Comparison of ENCODE assay signal across 8 cellular contexts in the genomic region with DNA sequence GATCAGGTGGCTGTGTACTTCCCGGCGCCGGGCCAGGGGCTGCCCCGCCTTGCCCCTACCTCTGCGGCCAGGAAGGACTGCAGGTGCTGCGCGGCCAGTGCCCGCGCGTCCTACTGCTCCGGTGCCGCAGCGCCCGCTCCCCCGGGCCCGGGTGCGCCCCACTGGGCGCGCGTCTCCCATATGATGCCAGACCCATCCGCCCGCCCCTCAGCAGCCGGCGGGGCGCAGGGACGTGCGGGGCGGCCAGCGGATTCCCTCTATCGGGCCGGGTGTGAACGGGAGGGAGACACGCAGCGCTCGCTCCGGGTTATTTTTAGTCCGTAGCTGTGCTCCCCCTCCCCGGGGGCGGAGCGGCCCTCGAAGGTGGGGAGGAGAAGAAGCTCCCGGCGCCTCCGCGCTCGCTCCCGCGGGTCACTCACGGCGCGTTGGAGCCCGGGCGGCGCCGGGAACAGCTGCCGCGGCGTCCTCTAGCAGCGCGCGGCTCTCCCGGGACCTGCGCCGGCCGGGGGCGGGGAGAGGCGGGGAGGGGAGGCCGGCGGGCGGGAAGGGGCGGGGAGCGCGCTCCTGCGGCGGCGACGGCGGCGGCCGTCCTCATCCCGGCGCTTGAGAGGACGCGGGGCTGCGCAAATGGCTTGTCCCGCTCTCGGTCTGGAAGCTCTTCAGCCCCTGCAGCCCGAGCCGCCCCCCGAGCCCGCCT.
DNase-seq lines count a peak whose midpoint lies in the region; ATAC-seq and TF ChIP-seq lines count a peak whose summit lies in the region.

No MANE protein-coding gene starts in this region.

- no peaks in the 10 kb centered on the region for H3K9me3 ChIP-seq in right cardiac atrium (ENCODE audit: control insufficient read depth, low read length)
- H3K9me3 ChIP-seq in psoas muscle = no peaks in the 10 kb centered on the region

- intact Hi-C loops in right cardiac atrium (cut with DNase I) (loop anchor here in 3 of 4 donors (5.0 to 10.0 kb wide), 5 partner anchors 62 to 177 kb away; a partner anchor contains a TSS), psoas muscle (cut with DNase I) (loop anchor here (2.0 to 10.0 kb wide), 3 partner anchors 58 to 284 kb away; no protein-coding TSS in a partner anchor)

- TF ChIP-seq CTCF in GM13976 (IDR thresholded peaks at IDR 0.05; ENCODE audit: borderline replicate concordance, control extremely low read depth, extremely low read depth, insufficient read depth, missing control alignments) (no peak), psoas muscle (IDR thresholded peaks at IDR 0.05) (no peak)

- in situ Hi-C loops in GM13976 (cut with MboI; ENCODE audit: low sequenced_read_pairs, unreplicated experiment) = no loop called here

- peak; percentile 48 for DNase-seq in GM13976 (ENCODE audit: low spot score)
- DNase-seq in NCI-H1694 (lab: John Stamatoyannopoulos, UW) = peak; percentile 68
- peak; percentile 81 to 94 (median 93) for DNase-seq in right cardiac atrium
- peak; percentile 86 to 93 for DNase-seq in psoas muscle
- DNase-seq in SKM-1 (lab: John Stamatoyannopoulos, UW; ENCODE audit: unreplicated experiment) = no peak

- 1% methylated on average over 91 of the region's 91 CpGs for WGBS in right cardiac atrium
- 0 to 3% (median 2%) methylated on average over 50 to 91 of the region's 91 CpGs for WGBS in psoas muscle, 3 donors

- ATAC-seq in right cardiac atrium (peak; percentile 92 to 93), psoas muscle (peak; percentile 82 to 89 (median 84)), GM18867 (IDR thresholded peaks at IDR 0.05; ENCODE audit: unreplicated experiment) (no peak), GM18907 (IDR thresholded peaks at IDR 0.05; ENCODE audit: unreplicated experiment) (no peak)

- H3K27me3 ChIP-seq in right cardiac atrium (ENCODE audit: control insufficient read depth, insufficient read depth) = no peaks in the 10 kb centered on the region
- H3K27me3 ChIP-seq in psoas muscle (ENCODE audit: insufficient read depth in 3 of 3, low read length in 2 of 3) = no peaks in the 10 kb centered on the region

- H3K27ac ChIP-seq in angular gyrus (ENCODE audit: low read depth, low read length) (peak overlapping the region; percentile 95), right cardiac atrium (ENCODE audit: low read length) (peak overlapping the region; percentile 69), psoas muscle (peak overlapping the region; percentile 90)

- H3K36me3 ChIP-seq in psoas muscle (ENCODE audit: insufficient read depth in 1 of 2, low read depth in 1 of 2) = no peaks in the 10 kb centered on the region

- H3K4me1 ChIP-seq in right cardiac atrium (ENCODE audit: control insufficient read depth, insufficient read depth, low read length) (peaks cover 4% of the 10 kb centered on the region), psoas muscle (peaks cover 26% of the 10 kb centered on the region)

- H3K4me3 ChIP-seq in right cardiac atrium (ENCODE audit: low read length) (peak overlapping the region; percentile 83), psoas muscle (peak overlapping the region; percentile 90)

Comparison
In these comparisons a context has a peak if more than half of its experiments do, and no peak if none do; other contexts are left out.
1. ATAC-seq: peak in right cardiac atrium (2 of 2) and psoas muscle (4 of 4); none in GM18867 (single experiment) and GM18907 (single experiment).
2. Peak in every context shown above with its lines, with median percentiles within 50 percentile points of each other: H3K27ac ChIP-seq.